ENCODE assay signal across 37 cellular contexts in the genomic region with DNA sequence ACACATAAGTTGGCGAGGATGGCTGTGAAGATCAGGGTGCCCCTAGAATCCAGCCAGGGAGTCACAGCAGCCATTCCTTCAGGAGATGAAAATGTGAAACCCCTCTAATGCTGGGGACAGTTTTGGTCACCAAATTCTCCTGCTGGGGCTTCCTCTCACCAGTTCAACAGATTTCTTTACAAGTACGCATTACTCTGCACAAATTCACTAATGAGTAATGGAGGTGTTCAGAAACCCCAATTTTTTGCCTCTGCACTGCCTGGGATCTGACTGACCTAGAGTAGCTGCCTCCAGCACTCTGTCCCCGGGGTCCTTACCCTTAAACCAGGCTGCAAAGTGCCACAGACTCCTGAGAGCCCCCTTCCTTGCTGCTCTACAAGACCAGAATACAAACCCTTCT. TPM values are rescaled to one million over a fixed set of nuclear protein-coding genes. Genes with fewer than 3 reads are reported as not detected.
"Had no signal": no experiment of that assay in that cellular context is flagged by ENCODE, and none has a peak within 500 bp of the region (broad histone marks: within the 10 kb centered on the region; RNA-seq: fewer than 3 reads in every experiment).

No MANE protein-coding gene starts in this region.

- H3K4me1 ChIP-seq: ascending aorta had no signal

- H3K9me3 Mint-ChIP-seq: activated B cell treated with CpG ODN at 0.5 μM for 24 hours; activated CD4-positive, alpha-beta memory T cell treated with anti-CD3 and anti-CD28 coated beads, Interleukin-2, amount 10 ng/mL, durations not matched to agents 7 days and 5 days; activated CD4-positive, alpha-beta T cell treated with anti-CD3 and anti-CD28 coated beads, Interleukin-2, amount 10 ng/mL, durations not matched to agents 7 days and 5 days; activated naive CD4-positive, alpha-beta T cell treated with anti-CD3 and anti-CD28 coated beads, Interleukin-2, amount 10 ng/mL, durations not matched to agents 7 days and 5 days; activated naive CD4-positive, alpha-beta T cell treated with anti-CD3 and anti-CD28 coated beads, Interleukin-2, amount 50 U/mL, for 24 hours; activated naive CD8-positive, alpha-beta T cell treated with anti-CD3 and anti-CD28 coated beads, Interleukin-2, amount 10 ng/mL, durations not matched to agents 7 days and 5 days; activated naive CD8-positive, alpha-beta T cell treated with anti-CD3 and anti-CD28 coated beads, Interleukin-2, amount 50 U/mL, for 24 hours; activated T-cell treated with anti-CD3 and anti-CD28 coated beads, Interleukin-2, amount 50 U/mL, for 24 hours; activated T-helper 2 cell treated with anti-CD3 and anti-CD28 coated beads, Interferon-gamma antibody, Interleukin-2, Interleukin-4, amounts not matched to agents 10 μg/mL and 5 μg/mL and 100 μg/mL, durations not matched to agents 14 hours and 24 hours and 36 hours; central memory CD8-positive, alpha-beta T cell; T-cell; T-helper 2 cell treated with Interferon-gamma antibody and Interleukin-4, amounts not matched to agents 5 μg/mL and 100 μg/mL, for 36 hours had no signal

- H3K4me1 Mint-ChIP-seq: activated B cell treated with CpG ODN at 0.5 μM for 24 hours; activated CD4-positive, alpha-beta memory T cell treated with anti-CD3 and anti-CD28 coated beads, Interleukin-2, amount 10 ng/mL, durations not matched to agents 7 days and 5 days; activated CD4-positive, alpha-beta T cell treated with anti-CD3 and anti-CD28 coated beads, Interleukin-2, amount 10 ng/mL, durations not matched to agents 7 days and 5 days; activated naive CD4-positive, alpha-beta T cell treated with anti-CD3 and anti-CD28 coated beads, Interleukin-2, amount 10 ng/mL, durations not matched to agents 7 days and 5 days; activated naive CD4-positive, alpha-beta T cell treated with anti-CD3 and anti-CD28 coated beads, Interleukin-2, amount 50 U/mL, for 24 hours; activated naive CD8-positive, alpha-beta T cell treated with anti-CD3 and anti-CD28 coated beads, Interleukin-2, amount 10 ng/mL, durations not matched to agents 7 days and 5 days; activated naive CD8-positive, alpha-beta T cell treated with anti-CD3 and anti-CD28 coated beads, Interleukin-2, amount 50 U/mL, for 24 hours; brain; central memory CD8-positive, alpha-beta T cell; T-cell had no signal

- DNase-seq: activated B cell treated with CpG ODN at 0.5 μM for 24 hours; activated CD4-positive, alpha-beta memory T cell treated with anti-CD3 and anti-CD28 coated beads, Interleukin-2, amount 10 ng/mL, durations not matched to agents 7 days and 5 days; activated CD4-positive, alpha-beta T cell treated with anti-CD3 and anti-CD28 coated beads for 4 hours; activated CD4-positive, alpha-beta T cell treated with anti-CD3 and anti-CD28 coated beads, Interleukin-2, amount 10 ng/mL, durations not matched to agents 7 days and 5 days; activated CD4-positive, alpha-beta T cell treated with anti-CD3 and anti-CD28 coated beads, Interleukin-2, amount 50 U/mL, for 48 hours; activated CD4-positive, CD25-positive, alpha-beta regulatory T cell treated with anti-CD3 and anti-CD28 coated beads, Interleukin-2, amount 50 U/mL, for 72 hours; activated CD8-positive, alpha-beta memory T cell treated with anti-CD3 and anti-CD28 coated beads for 24 hours; activated CD8-positive, alpha-beta memory T cell treated with anti-CD3 and anti-CD28 coated beads, Interleukin-2, amount 50 U/mL, for 4 hours; activated CD8-positive, alpha-beta T cell treated with anti-CD3 and anti-CD28 coated beads, Interleukin-2, amount 10 ng/mL, durations not matched to agents 7 days and 5 days; activated effector memory CD4-positive, alpha-beta T cell treated with Interleukin-2 at 50 U/mL for 16 hours; activated gamma-delta T cell; activated naive CD4-positive, alpha-beta T cell treated with anti-CD3 and anti-CD28 coated beads, Interleukin-2, amount 10 ng/mL, durations not matched to agents 7 days and 5 days; activated naive CD4-positive, alpha-beta T cell treated with Interleukin-2 at 50 U/mL for 16 hours; activated naive CD8-positive, alpha-beta T cell treated with anti-CD3 and anti-CD28 coated beads, Interleukin-2, amount 10 ng/mL, durations not matched to agents 7 days and 5 days; activated naive CD8-positive, alpha-beta T cell treated with anti-CD3 and anti-CD28 coated beads, Interleukin-2, amount 50 U/mL, for 24 hours; activated T-cell treated with anti-CD3 and anti-CD28 coated beads, Interleukin-2, amount 50 U/mL, for 24 hours; activated T-cell treated with anti-CD3 and anti-CD28 coated beads, Interleukin-2, amount 50 U/mL, for 48 hours; amygdala; anterior cingulate cortex; caudate nucleus; cerebellar nuclear complex; T-cell; T-helper 2 cell; T-helper 9 cell had no signal

- H3K36me3 ChIP-seq: ascending aorta, cardiac muscle cell had no signal

- H3K4me3 ChIP-seq: ascending aorta, cardiac muscle cell had no signal

- H3K4me3 Mint-ChIP-seq: activated B cell treated with CpG ODN at 0.5 μM for 24 hours; activated CD4-positive, alpha-beta memory T cell treated with anti-CD3 and anti-CD28 coated beads, Interleukin-2, amount 10 ng/mL, durations not matched to agents 7 days and 5 days; activated CD4-positive, alpha-beta T cell treated with anti-CD3 and anti-CD28 coated beads, Interleukin-2, amount 10 ng/mL, durations not matched to agents 7 days and 5 days; activated CD8-positive, alpha-beta T cell treated with anti-CD3 and anti-CD28 coated beads, Interleukin-2, amount 10 ng/mL, durations not matched to agents 7 days and 5 days; activated naive CD4-positive, alpha-beta T cell treated with anti-CD3 and anti-CD28 coated beads, Interleukin-2, amount 10 ng/mL, durations not matched to agents 7 days and 5 days; activated naive CD4-positive, alpha-beta T cell treated with anti-CD3 and anti-CD28 coated beads, Interleukin-2, amount 50 U/mL, for 24 hours; activated naive CD8-positive, alpha-beta T cell; activated naive CD8-positive, alpha-beta T cell treated with anti-CD3 and anti-CD28 coated beads, Interleukin-2, amount 10 ng/mL, durations not matched to agents 7 days and 5 days; activated naive CD8-positive, alpha-beta T cell treated with anti-CD3 and anti-CD28 coated beads, Interleukin-2, amount 50 U/mL, for 24 hours; activated T-cell treated with anti-CD3 and anti-CD28 coated beads, Interleukin-2, amount 50 U/mL, for 24 hours; brain; central memory CD8-positive, alpha-beta T cell; T-cell; T-helper 2 cell treated with Interferon-gamma antibody and Interleukin-4, amounts not matched to agents 5 μg/mL and 100 μg/mL, for 36 hours had no signal

- H3K27ac Mint-ChIP-seq: activated B cell treated with CpG ODN at 0.5 μM for 24 hours; activated CD4-positive, alpha-beta memory T cell treated with anti-CD3 and anti-CD28 coated beads, Interleukin-2, amount 10 ng/mL, durations not matched to agents 7 days and 5 days; activated CD4-positive, alpha-beta T cell treated with anti-CD3 and anti-CD28 coated beads, Interleukin-2, amount 10 ng/mL, durations not matched to agents 7 days and 5 days; activated CD8-positive, alpha-beta T cell treated with anti-CD3 and anti-CD28 coated beads, Interleukin-2, amount 10 ng/mL, durations not matched to agents 7 days and 5 days; activated naive CD4-positive, alpha-beta T cell treated with anti-CD3 and anti-CD28 coated beads, Interleukin-2, amount 10 ng/mL, durations not matched to agents 7 days and 5 days; activated naive CD4-positive, alpha-beta T cell treated with anti-CD3 and anti-CD28 coated beads, Interleukin-2, amount 50 U/mL, for 24 hours; activated naive CD8-positive, alpha-beta T cell; activated naive CD8-positive, alpha-beta T cell treated with anti-CD3 and anti-CD28 coated beads, Interleukin-2, amount 10 ng/mL, durations not matched to agents 7 days and 5 days; activated naive CD8-positive, alpha-beta T cell treated with anti-CD3 and anti-CD28 coated beads, Interleukin-2, amount 50 U/mL, for 24 hours; activated T-cell treated with anti-CD3 and anti-CD28 coated beads, Interleukin-2, amount 50 U/mL, for 24 hours; activated T-helper 2 cell treated with anti-CD3 and anti-CD28 coated beads, Interferon-gamma antibody, Interleukin-2, Interleukin-4, amounts not matched to agents 10 μg/mL and 5 μg/mL and 100 μg/mL, durations not matched to agents 14 hours and 24 hours and 36 hours; brain; T-cell; T-helper 2 cell treated with Interferon-gamma antibody and Interleukin-4, amounts not matched to agents 5 μg/mL and 100 μg/mL, for 36 hours had no signal

- H3K9me3 ChIP-seq: ascending aorta had no signal

- H3K36me3 Mint-ChIP-seq: activated naive CD4-positive, alpha-beta T cell treated with anti-CD3 and anti-CD28 coated beads, Interleukin-2, amount 10 ng/mL, durations not matched to agents 7 days and 5 days; activated naive CD4-positive, alpha-beta T cell treated with anti-CD3 and anti-CD28 coated beads, Interleukin-2, amount 50 U/mL, for 24 hours; activated naive CD8-positive, alpha-beta T cell; activated naive CD8-positive, alpha-beta T cell treated with anti-CD3 and anti-CD28 coated beads, Interleukin-2, amount 10 ng/mL, durations not matched to agents 7 days and 5 days; brain; T-cell had no signal

- ATAC-seq: activated CD8-positive, alpha-beta T cell treated with anti-CD3 and anti-CD28 coated beads, Interleukin-2, amount 10 ng/mL, durations not matched to agents 7 days and 5 days; activated naive CD8-positive, alpha-beta T cell treated with anti-CD3 and anti-CD28 coated beads, Interleukin-2, amount 50 U/mL, for 24 hours; T-cell had no signal

- H3K27me3 ChIP-seq: ascending aorta, cardiac muscle cell had no signal

- H3K27ac ChIP-seq: ascending aorta, cardiac muscle cell, VCaP had no signal

RNA-seq across cellular contexts. Expression of a gene that starts 16.1 kb away (rescaled TPM):
- total RNA-seq: activated CD4-positive, alpha-beta memory T cell treated with anti-CD3 and anti-CD28 coated beads, Interleukin-2, amount 10 ng/mL, durations not matched to agents 7 days and 5 days; activated CD4-positive, alpha-beta T cell treated with anti-CD3 and anti-CD28 coated beads, Interleukin-2, amount 10 ng/mL, durations not matched to agents 7 days and 5 days; activated CD8-positive, alpha-beta T cell treated with anti-CD3 and anti-CD28 coated beads, Interleukin-2, amount 10 ng/mL, durations not matched to agents 7 days and 5 days; activated naive CD8-positive, alpha-beta T cell treated with anti-CD3 and anti-CD28 coated beads, Interleukin-2, amount 10 ng/mL, durations not matched to agents 7 days and 5 days; activated T-helper 2 cell treated with anti-CD3 and anti-CD28 coated beads, Interferon-gamma antibody, Interleukin-2, Interleukin-4, amounts not matched to agents 10 μg/mL and 5 μg/mL and 100 μg/mL, durations not matched to agents 14 hours and 24 hours and 36 hours; ascending aorta; bronchial epithelial cell; cardiac muscle cell; chondrocyte; T-cell; T-helper 1 cell treated with Interleukin-12 subunit alpha and Interleukin-12 subunit beta and Interleukin-4 antibody, amounts not matched to agents 30 ng/mL and 1 ng/mL, for 36 hours had no signal
- polyA plus RNA-seq: cardiac muscle cell had no signal

RNA-seq across cellular contexts. Expression of a gene that starts 21.8 kb away (rescaled TPM):
- total RNA-seq: activated B cell treated with CpG ODN at 0.5 μM for 24 hours; activated CD4-positive, alpha-beta memory T cell treated with anti-CD3 and anti-CD28 coated beads, Interleukin-2, amount 10 ng/mL, durations not matched to agents 7 days and 5 days; activated CD4-positive, alpha-beta T cell treated with anti-CD3 and anti-CD28 coated beads, Interleukin-2, amount 10 ng/mL, durations not matched to agents 7 days and 5 days; activated CD8-positive, alpha-beta T cell treated with anti-CD3 and anti-CD28 coated beads, Interleukin-2, amount 10 ng/mL, durations not matched to agents 7 days and 5 days; activated naive CD8-positive, alpha-beta T cell treated with anti-CD3 and anti-CD28 coated beads, Interleukin-2, amount 10 ng/mL, durations not matched to agents 7 days and 5 days; activated T-helper 2 cell treated with anti-CD3 and anti-CD28 coated beads, Interferon-gamma antibody, Interleukin-2, Interleukin-4, amounts not matched to agents 10 μg/mL and 5 μg/mL and 100 μg/mL, durations not matched to agents 14 hours and 24 hours and 36 hours; ascending aorta; bronchial epithelial cell; cardiac muscle cell; chondrocyte; T-cell; T-helper 1 cell treated with Interleukin-12 subunit alpha and Interleukin-12 subunit beta and Interleukin-4 antibody, amounts not matched to agents 30 ng/mL and 1 ng/mL, for 36 hours had no signal
- polyA plus RNA-seq: adipose tissue, cardiac muscle cell had no signal

RNA-seq across cellular contexts. Expression of a gene that starts 31.9 kb away (rescaled TPM):
- total RNA-seq: activated B cell treated with CpG ODN at 0.5 μM for 24 hours; activated CD4-positive, alpha-beta memory T cell treated with anti-CD3 and anti-CD28 coated beads, Interleukin-2, amount 10 ng/mL, durations not matched to agents 7 days and 5 days; activated CD8-positive, alpha-beta T cell treated with anti-CD3 and anti-CD28 coated beads, Interleukin-2, amount 10 ng/mL, durations not matched to agents 7 days and 5 days; activated naive CD8-positive, alpha-beta T cell treated with anti-CD3 and anti-CD28 coated beads, Interleukin-2, amount 10 ng/mL, durations not matched to agents 7 days and 5 days; activated T-helper 2 cell treated with anti-CD3 and anti-CD28 coated beads, Interferon-gamma antibody, Interleukin-2, Interleukin-4, amounts not matched to agents 10 μg/mL and 5 μg/mL and 100 μg/mL, durations not matched to agents 14 hours and 24 hours and 36 hours; ascending aorta; chondrocyte; T-cell; T-helper 1 cell treated with Interleukin-12 subunit alpha and Interleukin-12 subunit beta and Interleukin-4 antibody, amounts not matched to agents 30 ng/mL and 1 ng/mL, for 36 hours had no signal
- polyA plus RNA-seq: cardiac muscle cell had no signal

RNA-seq across cellular contexts. Expression of a gene that starts 44.7 kb away (rescaled TPM):
- total RNA-seq: ascending aorta, bronchial epithelial cell had no signal
